Comparison of ENCODE assay signal across 1 cellular context in genomic region chr13:113869263-113869662, GRCh38.
A peak's percentile ranks its signal among the peaks of the same experiment; 100 is the strongest.
TF ChIP-seq lines count a peak whose summit lies in the region.

No MANE protein-coding gene starts in this region.

TF ChIP-seq in IMR-90, 13 proteins besides CTCF, POLR2A, EP300 and RAD21:
- 0 out of 2 replicates have a peak, but pooled peaks have one; percentile 16 for TF ChIP-seq CEBPB (IDR thresholded peaks at IDR 0.05; ENCODE audit: low read depth, low read length)
- no peak for TF ChIP-seq NFE2L2 (IDR thresholded peaks at IDR 0.05; ENCODE audit: low read depth, low read length)
